Comparison of ENCODE assay signal across 1 cellular context in genomic region chr3:108221911-108222812, GRCh38.
TF ChIP-seq lines count a peak whose summit lies in the region.

Gene IFT57 (minus strand): TSS chr3:108222424. CDS start chr3:108222322, 102 bp downstream.

TF ChIP-seq in GM23338, 12 proteins besides CTCF, POLR2A, EP300 and RAD21:
- TF ChIP-seq CREB1 (CRISPR knock-in tag; IDR thresholded peaks at IDR 0.05; ENCODE audit: low read depth), result peak; percentile 95
- peak; percentile 72 for TF ChIP-seq POLR2AphosphoS5 (IDR thresholded peaks at IDR 0.05; ENCODE audit: low read depth)
- no peak for TF ChIP-seq ZNF462 (CRISPR knock-in tag; IDR thresholded peaks at IDR 0.05)
